ENCODE assay signal across 17 cellular contexts in genomic region chr11:31437742-31438435, GRCh38.
DNase-seq lines count a peak whose midpoint lies in the region; TF ChIP-seq lines count a peak whose summit lies in the region.
"Had no signal": no experiment of that assay in that cellular context is flagged by ENCODE, and none has a peak within 500 bp of the region (broad histone marks: within the 10 kb centered on the region; RNA-seq: fewer than 3 reads in every experiment).

No MANE protein-coding gene starts in this region.

- H3K27me3 ChIP-seq in ACC112 (ENCODE audit: insufficient read depth, low read length) (no peaks in the 10 kb centered on the region), adipocyte (replicated peaks; ENCODE audit: control insufficient read depth, insufficient read depth, low read length) (no peaks in the 10 kb centered on the region), left ventricle myocardium inferior (ENCODE audit: low read depth) (no peaks in the 10 kb centered on the region)
- H3K27me3 ChIP-seq: BLaER1 treated with 17β-estradiol and CSF1 and Interleukin-3, amounts not matched to agents 10 nM and 100 nM; body of pancreas had no signal

- no peak overlapping the region for H3K4me3 ChIP-seq in ACC112 (ENCODE audit: low read depth, low read length)
- no peak overlapping the region for H3K4me3 ChIP-seq in adipocyte (ENCODE audit: low read length)
- no peak overlapping the region for H3K4me3 ChIP-seq in fibroblast of villous mesenchyme (ENCODE audit: low read depth, low read length)
- H3K4me3 ChIP-seq in left ventricle myocardium inferior = no peak overlapping the region
- H3K4me3 ChIP-seq: BLaER1 treated with 17β-estradiol and CSF1 and Interleukin-3, amounts not matched to agents 10 nM and 100 nM; body of pancreas had no signal

- peak; percentile 3 for DNase-seq in GM03348 (ENCODE audit: low spot score)
- peak; percentile 44 for DNase-seq in adipocyte (ENCODE audit: low read depth)
- peak; percentile 62 for DNase-seq in fibroblast of villous mesenchyme (ENCODE audit: low read depth)
- DNase-seq in cerebellar nuclear complex (lab: John Stamatoyannopoulos, UW) = no peak
- no peak for DNase-seq in SW 1271 (lab: John Stamatoyannopoulos, UW)
- DNase-seq in DMS53 (lab: John Stamatoyannopoulos, UW) = no peak
- no peak for DNase-seq in left ventricle myocardium inferior
- DNase-seq: activated CD4-positive, alpha-beta T cell treated with anti-CD3 and anti-CD28 coated beads, Interleukin-2, amount 10 ng/mL, durations not matched to agents 7 days and 5 days; activated T-cell treated with anti-CD3 and anti-CD28 coated beads, Interleukin-2, amount 50 U/mL, for 72 hours; body of pancreas; effector CD4-positive, alpha-beta T cell; NCI-H1092; NCI-H2171 treated with DMSO at 0.1 percent for 48 hours; substantia nigra; T1000 had no signal

- intact Hi-C loops in left ventricle myocardium inferior (cut with micrococcal nuclease) = no loop called here

- H2AFZ ChIP-seq in ACC112 (ENCODE audit: low read length, unreplicated experiment) = no peak overlapping the region

- H3K36me3 ChIP-seq in ACC112 (ENCODE audit: insufficient read depth, low read length) (no peaks in the 10 kb centered on the region), adipocyte (ENCODE audit: control insufficient read depth, insufficient read depth, low read length, severe bottlenecking) (no peaks in the 10 kb centered on the region), left ventricle myocardium inferior (no peaks in the 10 kb centered on the region)

- peak overlapping the region; percentile 40 for H3K27ac ChIP-seq in ACC112 (ENCODE audit: low read depth, low read length)
- H3K27ac ChIP-seq in left ventricle myocardium inferior (replicated peaks) = no peak overlapping the region
- H3K27ac ChIP-seq: BLaER1 treated with 17β-estradiol and CSF1 and Interleukin-3, amounts not matched to agents 10 nM and 100 nM; body of pancreas had no signal

- H3K79me2 ChIP-seq in ACC112 (ENCODE audit: control insufficient read depth, insufficient read depth, low read length, unreplicated experiment) = no peaks in the 10 kb centered on the region

- H3K9me3 ChIP-seq in adipocyte (ENCODE audit: control insufficient read depth, low read length) = no peaks in the 10 kb centered on the region
- H3K9me3 ChIP-seq in left ventricle myocardium inferior (replicated peaks) = no peaks in the 10 kb centered on the region
- H3K9me3 ChIP-seq: BLaER1 treated with 17β-estradiol and CSF1 and Interleukin-3, amounts not matched to agents 10 nM and 100 nM; body of pancreas had no signal

- TF ChIP-seq CTCF in fibroblast of villous mesenchyme (IDR thresholded peaks at IDR 0.05; ENCODE audit: insufficient read depth, low read depth, low read length) (no peak), left ventricle myocardium inferior (IDR thresholded peaks at IDR 0.05; ENCODE audit: borderline replicate concordance) (no peak)

- peaks cover 6% of the 10 kb centered on the region for H3K4me1 ChIP-seq in ACC112 (ENCODE audit: control insufficient read depth, insufficient read depth, low read length, unreplicated experiment)
- peaks cover 3% of the 10 kb centered on the region for H3K4me1 ChIP-seq in adipocyte (ENCODE audit: control insufficient read depth, insufficient read depth, low read length)
- no peaks in the 10 kb centered on the region for H3K4me1 ChIP-seq in left ventricle myocardium inferior
- H3K4me1 ChIP-seq: BLaER1 treated with 17β-estradiol and CSF1 and Interleukin-3, amounts not matched to agents 10 nM and 100 nM; body of pancreas had no signal

- no peak overlapping the region for H3K9ac ChIP-seq in adipocyte (ENCODE audit: low read length)
- H3K9ac ChIP-seq: BLaER1 treated with 17β-estradiol and CSF1 and Interleukin-3, amounts not matched to agents 10 nM and 100 nM had no signal

Comparison
In these comparisons a context has a peak if more than half of its experiments do, and no peak if none do; other contexts are left out.
1. DNase-seq: peak in GM03348 (single experiment), adipocyte (single experiment) and fibroblast of villous mesenchyme (single experiment); none in cerebellar nuclear complex (0 of 2), SW 1271 (0 of 2), DMS53 (single experiment) and left ventricle myocardium inferior (single experiment).